ENCODE assay signal across 1 cellular context in the genomic region with DNA sequence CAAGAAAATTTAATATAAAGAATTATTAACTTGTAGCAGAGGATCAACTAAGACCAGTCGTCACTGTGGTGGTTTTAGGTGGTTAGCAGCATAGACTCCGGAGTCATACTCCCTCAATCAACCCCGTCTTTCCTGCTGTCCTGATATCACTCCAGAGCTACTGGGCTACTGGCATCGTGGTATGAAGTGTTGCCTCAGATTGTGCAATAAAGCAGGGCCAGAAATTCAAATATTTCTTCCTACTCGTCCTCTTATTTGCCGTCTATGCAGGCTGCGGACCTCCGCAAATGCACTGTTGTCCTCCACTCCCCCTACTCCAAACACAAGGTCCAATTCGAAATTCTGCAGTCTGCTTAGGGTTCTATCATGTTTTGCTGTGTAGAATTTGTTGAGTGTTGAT.
TF ChIP-seq lines count a peak whose summit lies in the region.

No MANE protein-coding gene starts in this region.

TF ChIP-seq in HepG2, 621 proteins besides CTCF, POLR2A, EP300 and RAD21 (continued from another document):
- TF ChIP-seq, protein P1, sequence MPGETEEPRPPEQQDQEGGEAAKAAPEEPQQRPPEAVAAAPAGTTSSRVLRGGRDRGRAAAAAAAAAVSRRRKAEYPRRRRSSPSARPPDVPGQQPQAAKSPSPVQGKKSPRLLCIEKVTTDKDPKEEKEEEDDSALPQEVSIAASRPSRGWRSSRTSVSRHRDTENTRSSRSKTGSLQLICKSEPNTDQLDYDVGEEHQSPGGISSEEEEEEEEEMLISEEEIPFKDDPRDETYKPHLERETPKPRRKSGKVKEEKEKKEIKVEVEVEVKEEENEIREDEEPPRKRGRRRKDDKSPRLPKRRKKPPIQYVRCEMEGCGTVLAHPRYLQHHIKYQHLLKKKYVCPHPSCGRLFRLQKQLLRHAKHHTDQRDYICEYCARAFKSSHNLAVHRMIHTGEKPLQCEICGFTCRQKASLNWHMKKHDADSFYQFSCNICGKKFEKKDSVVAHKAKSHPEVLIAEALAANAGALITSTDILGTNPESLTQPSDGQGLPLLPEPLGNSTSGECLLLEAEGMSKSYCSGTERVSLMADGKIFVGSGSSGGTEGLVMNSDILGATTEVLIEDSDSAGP (CRISPR knock-in tag; IDR thresholded peaks at IDR 0.05; ENCODE audit: borderline replicate concordance): no peak
